ENCODE assay signal across 14 cellular contexts in genomic region chr7:98372993-98373392, GRCh38. TPM values are rescaled to one million over a fixed set of nuclear protein-coding genes. Genes with fewer than 3 reads are reported as not detected.
A peak's percentile ranks its signal among the peaks of the same experiment; 100 is the strongest.
DNase-seq lines count a peak whose midpoint lies in the region; ATAC-seq and TF ChIP-seq lines count a peak whose summit lies in the region.
"Had no signal": no experiment of that assay in that cellular context is flagged by ENCODE, and none has a peak within 500 bp of the region (broad histone marks: within the 10 kb centered on the region; RNA-seq: fewer than 3 reads in every experiment).

No MANE protein-coding gene starts in this region.

- peaks cover 0 to 12% (median 2%) of the 10 kb centered on the region in 9 donors for H3K4me1 ChIP-seq in heart right ventricle
- H3K4me1 ChIP-seq: left lung, parathyroid adenoma had no signal

- no peaks in the 10 kb centered on the region for H3K36me3 Mint-ChIP-seq in naive thymus-derived CD8-positive, alpha-beta T cell

- peak overlapping the region in 1 of 10 donors; percentile 7 for H3K27ac ChIP-seq in heart right ventricle
- H3K27ac ChIP-seq: BLaER1 treated with 17β-estradiol and CSF1 and Interleukin-3, amounts not matched to agents 10 nM and 100 nM; brain microvascular endothelial cell; parathyroid adenoma had no signal

- no peaks in the 10 kb centered on the region for H3K9me3 ChIP-seq in heart right ventricle
- H3K9me3 ChIP-seq: BLaER1 treated with 17β-estradiol and CSF1 and Interleukin-3, amounts not matched to agents 10 nM and 100 nM; left lung had no signal

- H3K4me3 ChIP-seq in astrocyte of the spinal cord (ENCODE audit: low read depth, low read length) (no peak overlapping the region), heart right ventricle (no peak overlapping the region)
- H3K4me3 ChIP-seq: BLaER1 treated with 17β-estradiol and CSF1 and Interleukin-3, amounts not matched to agents 10 nM and 100 nM; left lung had no signal

- H3K9me3 Mint-ChIP-seq in naive thymus-derived CD8-positive, alpha-beta T cell: no peaks in the 10 kb centered on the region

- POLR2A ChIA-PET in naive thymus-derived CD8-positive, alpha-beta T cell (lab: Charles Lee): interaction anchor here (0.6 kb wide), 1 partner anchor 15 kb away, joined by 3 read pairs; no protein-coding TSS in a partner anchor

- H3K36me3 ChIP-seq in heart right ventricle: no peaks in the 10 kb centered on the region
- H3K36me3 ChIP-seq: BLaER1 treated with 17β-estradiol and CSF1 and Interleukin-3, amounts not matched to agents 10 nM and 100 nM; brain microvascular endothelial cell; left lung had no signal

- intact Hi-C loops in heart right ventricle (cut with DNase I): no loop called here

- in situ Hi-C loops in astrocyte of the spinal cord (cut with HindIII; ENCODE audit: low sequenced_read_pairs): no loop called here

- no peak overlapping the region for H3K4me3 Mint-ChIP-seq in naive thymus-derived CD8-positive, alpha-beta T cell

- no peak for ATAC-seq in HG02610 (IDR thresholded peaks at IDR 0.05; ENCODE audit: unreplicated experiment)
- no peak for ATAC-seq in heart right ventricle
- no peak for ATAC-seq in naive thymus-derived CD8-positive, alpha-beta T cell
- ATAC-seq: left lung had no signal

- DNase-seq in DMS 273 treated with DMSO at 0.1 percent for 48 hours (lab: John Stamatoyannopoulos, UW) (peak; percentile 95), NCI-H2196 treated with DMSO at 0.1 percent for 48 hours (lab: John Stamatoyannopoulos, UW; ENCODE audit: unreplicated experiment) (peak; percentile 32), astrocyte of the spinal cord (ENCODE audit: low read depth, low spot score) (peak; percentile 89), kidney tubule cell (ENCODE audit: low spot score) (peak; percentile 88), heart right ventricle (no peak)
- DNase-seq in naive thymus-derived CD8-positive, alpha-beta T cell: no peak
- DNase-seq in activated CD4-positive, CD25-positive, alpha-beta regulatory T cell (lab: John Stamatoyannopoulos, UW): no peak
- DNase-seq: activated T-cell treated with anti-CD3 and anti-CD28 coated beads, Interleukin-2, amount 50 U/mL, for 1 hour; brain microvascular endothelial cell; left lung; stimulated activated CD4-positive, alpha-beta T cell treated with anti-CD3 and anti-CD28 coated beads, Interleukin-2, amount 100 ng/mL, for 48 hours had no signal

- TF ChIP-seq CTCF in astrocyte of the spinal cord (IDR thresholded peaks at IDR 0.05; ENCODE audit: low read depth, low read length): no peak
- TF ChIP-seq CTCF in heart right ventricle (IDR thresholded peaks at IDR 0.05): no peak

- 77 to 88% methylated on average over 3 of the region's 3 CpGs for WGBS in heart right ventricle, 2 donors

- no peak overlapping the region for H3K27ac Mint-ChIP-seq in naive thymus-derived CD8-positive, alpha-beta T cell

- H3K27me3 Mint-ChIP-seq in naive thymus-derived CD8-positive, alpha-beta T cell: peaks cover 0 to 4% (median 0%) of the 10 kb centered on the region in 5 donors

- no peaks in the 10 kb centered on the region for H3K27me3 ChIP-seq in heart right ventricle
- H3K27me3 ChIP-seq: BLaER1 treated with 17β-estradiol and CSF1 and Interleukin-3, amounts not matched to agents 10 nM and 100 nM; brain microvascular endothelial cell; left lung had no signal

- H3K4me1 Mint-ChIP-seq in naive thymus-derived CD8-positive, alpha-beta T cell: no peaks in the 10 kb centered on the region

RNA-seq across cellular contexts. Expression of gene BAIAP2L1, which starts 27.9 kb away (rescaled TPM):
- total RNA-seq in heart right ventricle: 1 to 10 TPM in 6 of 10 donors, under 1 TPM in 4; 0.53 to 5.2 (median 1.4) TPM
- polyA plus RNA-seq in heart right ventricle: 1 to 10 TPM; 2.2 to 5.8 TPM
- under 1 TPM; 0.44 to 0.47 TPM for total RNA-seq in naive thymus-derived CD8-positive, alpha-beta T cell
- polyA plus RNA-seq in naive thymus-derived CD8-positive, alpha-beta T cell: under 1 TPM; 0.06 to 0.85 (median 0.34) TPM

Comparison
In these comparisons a context has a peak if more than half of its experiments do, and no peak if none do; other contexts are left out.
1. DNase-seq: peak in DMS 273 treated with DMSO at 0.1 percent for 48 hours (single experiment), NCI-H2196 treated with DMSO at 0.1 percent for 48 hours (single experiment), astrocyte of the spinal cord (single experiment) and kidney tubule cell (single experiment); none in heart right ventricle (0 of 2), naive thymus-derived CD8-positive, alpha-beta T cell (0 of 10) and activated CD4-positive, CD25-positive, alpha-beta regulatory T cell (0 of 4).